9 cellular contexts compared by ENCODE assay signal in the genomic region with DNA sequence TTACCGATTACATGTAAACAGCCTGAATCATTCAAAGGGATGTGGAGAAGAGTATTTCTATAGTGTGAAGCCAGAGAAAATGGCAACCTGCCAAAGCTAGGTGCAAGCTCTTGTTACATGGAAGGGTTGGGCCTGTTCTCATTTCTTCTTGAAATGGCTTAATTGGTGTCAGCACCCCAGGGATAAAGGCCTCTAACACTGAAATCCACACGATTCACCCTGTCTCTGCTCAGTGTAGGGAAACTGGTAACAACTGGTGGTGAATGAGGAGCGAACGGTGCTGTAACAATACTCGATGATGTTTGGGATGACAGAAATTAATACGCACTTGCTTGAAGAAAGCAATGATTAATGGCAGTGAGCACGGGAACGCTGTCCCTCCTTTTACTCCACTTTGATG. TPM values are rescaled to one million over a fixed set of nuclear protein-coding genes. Genes with fewer than 3 reads are reported as not detected.
DNase-seq lines count a peak whose midpoint lies in the region; ATAC-seq and TF ChIP-seq lines count a peak whose summit lies in the region.
"Had no signal": no experiment of that assay in that cellular context is flagged by ENCODE, and none has a peak within 500 bp of the region (broad histone marks: within the 10 kb centered on the region; RNA-seq: fewer than 3 reads in every experiment).

No MANE protein-coding gene starts in this region.

- no peaks in the 10 kb centered on the region for H3K36me3 ChIP-seq in neural progenitor cell

- no peaks in the 10 kb centered on the region for H3K9me3 ChIP-seq in neural progenitor cell (ENCODE audit: low read depth)

- peak overlapping the region; percentile 62 for H3K4me2 ChIP-seq in neural progenitor cell

- no peak overlapping the region for H3K4me3 ChIP-seq in astrocyte of the cerebellum (ENCODE audit: low read depth, low read length)
- H3K4me3 ChIP-seq in neural progenitor cell: no peak overlapping the region

- H2AFZ ChIP-seq in neural progenitor cell (replicated peaks): no peak overlapping the region

- H3F3A ChIP-seq in neural progenitor cell (ENCODE audit: low read depth): peaks cover 35% of the 10 kb centered on the region

- H3K4me1 Mint-ChIP-seq in neural progenitor cell: peaks cover 52% of the 10 kb centered on the region

- peaks cover 56% of the 10 kb centered on the region for H3K4me1 ChIP-seq in neural progenitor cell

- in situ Hi-C loops in astrocyte of the cerebellum (cut with HindIII; ENCODE audit: low sequenced_read_pairs) (no loop called here), ACHN (cut with HindIII; ENCODE audit: low pct_ligation_motif_present, low pct_unique_long_range_greater_than_20kb, low sequenced_read_pairs) (no loop called here)

- H3K27ac ChIP-seq in neural progenitor cell: no peak overlapping the region

- TF ChIP-seq CTCF in astrocyte of the cerebellum (IDR thresholded peaks at IDR 0.05; ENCODE audit: low read depth, low read length, missing control alignments) (no peak), neural progenitor cell (IDR thresholded peaks at IDR 0.05) (no peak)

- no peaks in the 10 kb centered on the region for H3K27me3 ChIP-seq in neural progenitor cell

- peaks cover 99% of the 10 kb centered on the region for H3K79me2 ChIP-seq in neural progenitor cell (ENCODE audit: low read depth)

- H3K27ac Mint-ChIP-seq in neural progenitor cell: peak overlapping the region; percentile 58

- peak; percentile 15 for DNase-seq in HT-29 (ENCODE audit: low spot score)
- peak; percentile 99 for DNase-seq in NCI-H2171 treated with DMSO at 0.1 percent for 48 hours (lab: John Stamatoyannopoulos, UW)
- DNase-seq in astrocyte of the cerebellum (ENCODE audit: low read depth): peak; percentile 49
- DNase-seq in neural progenitor cell (ENCODE audit: low spot score): peak; percentile 68
- DNase-seq in HK-2 (ENCODE audit: unreplicated experiment): no peak
- no peak for DNase-seq in ACHN
- no peak for DNase-seq in A172 (ENCODE audit: low spot score)

- no peak overlapping the region for H3K9ac ChIP-seq in neural progenitor cell

- H3K27me3 Mint-ChIP-seq in neural progenitor cell (ENCODE audit: insufficient read depth, low read depth): peaks cover 2% of the 10 kb centered on the region
- H3K27me3 Mint-ChIP-seq: central memory CD8-positive, alpha-beta T cell had no signal

- H4K20me1 ChIP-seq in neural progenitor cell (ENCODE audit: low read depth): peaks cover 66% of the 10 kb centered on the region

- peak overlapping the region; percentile 28 for H3K4me3 Mint-ChIP-seq in neural progenitor cell
- H3K4me3 Mint-ChIP-seq: central memory CD8-positive, alpha-beta T cell had no signal

- no peak for ATAC-seq in GM18517 (IDR thresholded peaks at IDR 0.05; ENCODE audit: unreplicated experiment)

- peaks cover 10% of the 10 kb centered on the region for H3K36me3 Mint-ChIP-seq in neural progenitor cell

- no peaks in the 10 kb centered on the region for H3K9me3 Mint-ChIP-seq in neural progenitor cell
- H3K9me3 Mint-ChIP-seq: central memory CD8-positive, alpha-beta T cell had no signal

RNA-seq across cellular contexts. Expression of a gene that starts 16.2 kb away (rescaled TPM):
- total RNA-seq in HT-29 (2014; rRNA removed; shearing (Covaris generic)): 27.2 and 39.2 TPM in 2 replicates
- total RNA-seq in neural progenitor cell (ENCODE audit: low replicate concordance): 71.7 and 99.5 TPM in 2 replicates
- 74.5 and 85.0 TPM in 2 replicates for total RNA-seq in A172 (2014; rRNA removed; shearing (Covaris generic))

RNA-seq across cellular contexts. Expression of a gene that starts 56.4 kb away (rescaled TPM):
- total RNA-seq in HT-29 (2014; rRNA removed; shearing (Covaris generic)): 70.6 and 79.9 TPM in 2 replicates
- 53.9 and 56.6 TPM in 2 replicates for total RNA-seq in neural progenitor cell (ENCODE audit: low replicate concordance)
- 155 and 158 TPM in 2 replicates for total RNA-seq in A172 (2014; rRNA removed; shearing (Covaris generic))

Comparison
In these comparisons a context has a peak if more than half of its experiments do, and no peak if none do; other contexts are left out.
1. DNase-seq: peak in HT-29 (single experiment), NCI-H2171 treated with DMSO at 0.1 percent for 48 hours (single experiment), astrocyte of the cerebellum (single experiment) and neural progenitor cell (single experiment); none in HK-2 (single experiment), ACHN (single experiment) and A172 (single experiment).